In the genomic region with DNA sequence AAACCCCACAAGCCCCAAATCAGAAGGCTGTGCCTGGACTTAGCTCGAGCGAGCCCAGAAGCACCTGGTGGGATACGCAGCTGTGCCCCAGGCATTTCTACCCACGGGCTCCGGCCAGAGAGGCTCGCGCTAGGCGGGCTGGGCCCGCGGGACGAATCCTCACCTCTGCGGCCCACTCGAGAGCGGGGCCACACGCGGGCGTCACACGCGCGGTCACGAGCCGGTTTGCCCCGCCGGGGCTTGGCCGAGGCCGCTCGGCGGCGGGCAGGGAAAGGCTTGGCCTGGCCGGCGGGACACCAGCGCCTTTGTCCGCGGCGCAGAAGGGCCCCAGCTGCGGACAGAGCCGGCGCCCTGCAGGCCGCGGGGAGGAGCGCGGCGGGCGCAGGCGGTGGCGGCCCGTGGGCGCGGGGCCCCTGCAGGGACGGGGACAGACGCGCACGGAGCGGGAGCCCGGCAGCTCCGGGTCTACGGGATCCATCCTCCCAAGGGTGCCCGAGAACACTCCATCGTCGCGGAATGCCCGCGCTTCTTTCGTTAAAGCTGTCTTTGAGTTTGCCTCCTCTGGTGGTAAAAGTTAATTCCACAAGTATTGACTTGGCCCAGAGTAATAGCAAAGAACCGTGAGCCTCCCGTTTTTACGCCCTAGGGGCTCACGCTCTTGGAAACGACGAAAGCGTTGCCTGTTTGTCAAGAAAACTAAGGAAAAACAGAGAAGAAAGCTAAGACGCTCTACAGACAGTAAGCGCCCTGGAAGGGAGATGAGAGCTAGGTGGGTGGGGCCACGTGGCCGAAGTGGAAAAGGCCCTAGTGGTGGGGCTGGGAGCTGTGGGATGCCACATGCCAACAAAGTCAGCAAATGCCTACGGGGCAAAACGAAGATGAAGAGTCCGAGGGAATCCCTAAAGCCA, we compare ENCODE assay signal across 7 cellular contexts. TPM values are rescaled to one million over a fixed set of nuclear protein-coding genes. Genes with fewer than 3 reads are reported as not detected.
DNase-seq lines count a peak whose midpoint lies in the region; TF ChIP-seq lines count a peak whose summit lies in the region.

No MANE protein-coding gene starts in this region.

- TF ChIP-seq CTCF in WI38 (IDR thresholded peaks at IDR 0.05; ENCODE audit: low read depth, low read length) (no peak; the same call in 1 of the 2 replicates), colonic mucosa (IDR thresholded peaks at IDR 0.05) (peak; percentile 31)

- H3K36me3 ChIP-seq in colonic mucosa = no peaks in the 10 kb centered on the region

- no peaks in the 10 kb centered on the region for H3K27me3 ChIP-seq in colonic mucosa

- in situ Hi-C loops in KBM-7 (cut with MboI; ENCODE audit: low pct_unique_long_range_greater_than_20kb, low sequenced_read_pairs) = no loop called here

- H3K4me3 ChIP-seq in WI38 (ENCODE audit: low read depth, low read length) = peak overlapping the region; percentile 42
- peak overlapping the region; percentile 46 for H3K4me3 ChIP-seq in colonic mucosa

- DNase-seq in HEK293T (ENCODE audit: extremely low spot score) (peak; percentile 42), colonic mucosa (peak; percentile 48), left kidney (ENCODE audit: low read depth, low spot score) (peak; percentile 86), KBM-7 (no peak), NCI-H2107 treated with DMSO at 0.1 percent for 48 hours (lab: John Stamatoyannopoulos, UW; ENCODE audit: unreplicated experiment) (no peak)
- peak; percentile 13 for DNase-seq in stimulated activated CD4-positive, alpha-beta T cell treated with anti-CD3 and anti-CD28 coated beads, Interleukin-2, amount 100 ng/mL, for 4 hours (ENCODE audit: low read depth)

- POLR2A ChIA-PET in HEK293T (lab: Yijun Ruan, JAX) = interaction anchor here (1.0 kb wide), 1 partner anchor 18 kb away, joined by 3 read pairs; no protein-coding TSS in a partner anchor

- H3K9me3 ChIP-seq in colonic mucosa = no peaks in the 10 kb centered on the region

- no peak overlapping the region for H3K27ac ChIP-seq in colonic mucosa

- CTCF ChIA-PET in HEK293T (lab: Yijun Ruan, JAX) = interaction anchor here (1.0 kb wide), 1 partner anchor 28 kb away, joined by 4 read pairs; no protein-coding TSS in a partner anchor

- peak overlapping the region; percentile 19 to 58 for H3K9ac ChIP-seq in colonic mucosa (ENCODE audit: low read depth in 2 of 2, low read length in 2 of 2)

- intact Hi-C loops in colonic mucosa (cut with DNase I) = no loop called here

- H3K4me1 ChIP-seq in colonic mucosa = no peaks in the 10 kb centered on the region

TF ChIP-seq in HEK293T, 16 proteins besides CTCF, POLR2A, EP300 and RAD21:
- TF ChIP-seq L3MBTL2 (conservative IDR thresholded peaks at IDR 0.05) (peak; percentile 91), TARDBP (IDR thresholded peaks at IDR 0.05) (0 out of 2 replicates have a peak, but pooled peaks have one; percentile 49), SP1 (IDR thresholded peaks at IDR 0.05) (no peak), FOXM1 (IDR thresholded peaks at IDR 0.05; ENCODE audit: borderline replicate concordance) (no peak)

RNA-seq across cellular contexts. Expression of gene TYRO3, which starts 26.4 kb away (rescaled TPM):
- 1 to 10 TPM; 3.2 to 6.0 TPM for total RNA-seq in colonic mucosa

RNA-seq across cellular contexts. Expression of gene RPAP1, which starts 41.3 kb away (rescaled TPM):
- total RNA-seq in colonic mucosa = 10 to 100 TPM; 21.7 to 53.8 TPM

Comparison
In these comparisons a context has a peak if more than half of its experiments do, and no peak if none do; other contexts are left out.
1. DNase-seq: peak in HEK293T (single experiment), colonic mucosa (single experiment), left kidney (single experiment) and stimulated activated CD4-positive, alpha-beta T cell treated with anti-CD3 and anti-CD28 coated beads, Interleukin-2, amount 100 ng/mL, for 4 hours (single experiment); none in KBM-7 (single experiment) and NCI-H2107 treated with DMSO at 0.1 percent for 48 hours (single experiment).